Comparison of ENCODE assay signal across 7 cellular contexts in genomic region chr11:65917077-65917433, GRCh38. TPM values are rescaled to one million over a fixed set of nuclear protein-coding genes. Genes with fewer than 3 reads are reported as not detected.
DNase-seq lines count a peak whose midpoint lies in the region; TF ChIP-seq lines count a peak whose summit lies in the region.
"Had no signal": no experiment of that assay in that cellular context is flagged by ENCODE, and none has a peak within 500 bp of the region (broad histone marks: within the 10 kb centered on the region; RNA-seq: fewer than 3 reads in every experiment).

No MANE protein-coding gene starts in this region.

- TF ChIP-seq CTCF in DOHH2 (IDR thresholded peaks at IDR 0.05; ENCODE audit: low read depth, low read length, poor library complexity, severe bottlenecking) (no peak), neural crest cell (conservative IDR thresholded peaks at IDR 0.05) (no peak)

- no peaks in the 10 kb centered on the region for H3K27me3 Mint-ChIP-seq in activated naive CD8-positive, alpha-beta T cell treated with anti-CD3 and anti-CD28 coated beads for 36 hours
- no peaks in the 10 kb centered on the region for H3K27me3 Mint-ChIP-seq in neural crest cell (ENCODE audit: low read depth)

- no peaks in the 10 kb centered on the region for H3K36me3 Mint-ChIP-seq in activated naive CD8-positive, alpha-beta T cell treated with anti-CD3 and anti-CD28 coated beads for 36 hours
- H3K36me3 Mint-ChIP-seq in neural crest cell (ENCODE audit: low read depth) = no peaks in the 10 kb centered on the region

- peak overlapping the region; percentile 90 for H3K4me2 ChIP-seq in DOHH2 (ENCODE audit: low read length)

- peaks cover 25% of the 10 kb centered on the region for H3K4me1 Mint-ChIP-seq in activated naive CD8-positive, alpha-beta T cell treated with anti-CD3 and anti-CD28 coated beads for 36 hours
- peaks cover 29% of the 10 kb centered on the region for H3K4me1 Mint-ChIP-seq in neural crest cell

- H3K9me3 ChIP-seq in DOHH2 (ENCODE audit: control insufficient read depth, insufficient read depth, low read length) = no peaks in the 10 kb centered on the region

- H3K4me3 ChIP-seq in DOHH2 (ENCODE audit: low read length) = no peak overlapping the region

- H3K4me3 Mint-ChIP-seq in activated naive CD8-positive, alpha-beta T cell treated with anti-CD3 and anti-CD28 coated beads for 36 hours = peak overlapping the region; percentile 85
- peak overlapping the region; percentile 89 for H3K4me3 Mint-ChIP-seq in neural crest cell

- no peak for DNase-seq in activated naive CD8-positive, alpha-beta T cell treated with anti-CD3 and anti-CD28 coated beads for 36 hours
- DNase-seq in neural crest cell (ENCODE audit: low read depth, low spot score) (no peak), NCI-H226 (no peak), SKM-1 treated with dmso at 0.1 percent for 144 hours (lab: John Stamatoyannopoulos, UW; ENCODE audit: unreplicated experiment) (no peak), kidney glomerular epithelial cell (lab: John Stamatoyannopoulos, UW) (no peak)

- H3K9me3 Mint-ChIP-seq in activated naive CD8-positive, alpha-beta T cell treated with anti-CD3 and anti-CD28 coated beads for 36 hours = no peaks in the 10 kb centered on the region
- no peaks in the 10 kb centered on the region for H3K9me3 Mint-ChIP-seq in neural crest cell

- peaks cover 22% of the 10 kb centered on the region for H3K79me2 ChIP-seq in DOHH2 (ENCODE audit: control insufficient read depth, low read length)

- no peaks in the 10 kb centered on the region for H3F3A ChIP-seq in DOHH2 (ENCODE audit: control insufficient read depth, insufficient read depth)

- 0 out of 2 replicates have a peak, but pooled peaks cover 3% of the 10 kb centered on the region for H3K27me3 ChIP-seq in DOHH2 (ENCODE audit: control insufficient read depth, low read length)

- H3K36me3 ChIP-seq in DOHH2 (ENCODE audit: control insufficient read depth, low read length) = peaks cover 4% of the 10 kb centered on the region; the same call in 1 of the 2 replicates

- H3K4me1 ChIP-seq in DOHH2 (ENCODE audit: control insufficient read depth, low read length) = peaks cover 24% of the 10 kb centered on the region

- H3K27ac ChIP-seq in DOHH2 (ENCODE audit: low read depth, low read length) = no peak overlapping the region

- peak overlapping the region; percentile 16 for H3K27ac Mint-ChIP-seq in activated naive CD8-positive, alpha-beta T cell treated with anti-CD3 and anti-CD28 coated beads for 36 hours
- H3K27ac Mint-ChIP-seq in neural crest cell (ENCODE audit: unreplicated experiment) = no peak overlapping the region

- no peaks in the 10 kb centered on the region for H3K9me2 ChIP-seq in DOHH2 (replicated peaks; ENCODE audit: control insufficient read depth, low read length)

- no peaks in the 10 kb centered on the region for H4K20me1 ChIP-seq in DOHH2 (ENCODE audit: control insufficient read depth, insufficient read depth, low read depth, low read length)

RNA-seq across cellular contexts. Expression of gene C11orf68, which starts 1.8 kb away (rescaled TPM):
- total RNA-seq in activated naive CD8-positive, alpha-beta T cell treated with anti-CD3 and anti-CD28 coated beads for 36 hours = 10 to 100 TPM; 16.8 to 16.9 TPM
- 25.7 and 27.2 TPM in 2 replicates for total RNA-seq in neural crest cell

RNA-seq across cellular contexts. Expression of gene DRAP1, which starts 2.2 kb away (rescaled TPM):
- total RNA-seq in activated naive CD8-positive, alpha-beta T cell treated with anti-CD3 and anti-CD28 coated beads for 36 hours = 100 to 1,000 TPM; 108 to 109 TPM
- total RNA-seq in neural crest cell = 101 and 110 TPM in 2 replicates

RNA-seq across cellular contexts. Expression of gene FOSL1, which starts 16.9 kb away (rescaled TPM):
- total RNA-seq in activated naive CD8-positive, alpha-beta T cell treated with anti-CD3 and anti-CD28 coated beads for 36 hours = 10 to 100 TPM; 15.8 to 16.0 TPM
- 4.2 and 4.7 TPM in 2 replicates for total RNA-seq in neural crest cell

RNA-seq across cellular contexts. Expression of gene CCDC85B, which starts 26.6 kb away (rescaled TPM):
- 10 to 100 TPM; 78.5 to 81.3 TPM for total RNA-seq in activated naive CD8-positive, alpha-beta T cell treated with anti-CD3 and anti-CD28 coated beads for 36 hours
- 29.3 and 29.4 TPM in 2 replicates for total RNA-seq in neural crest cell

RNA-seq across cellular contexts. Expression of gene TSGA10IP, which starts 28.2 kb away (rescaled TPM):
- not detected for total RNA-seq in activated naive CD8-positive, alpha-beta T cell treated with anti-CD3 and anti-CD28 coated beads for 36 hours
- total RNA-seq in neural crest cell = 1.8 and 2.7 TPM in 2 replicates
- total RNA-seq: renal cortical epithelial cell had no signal
